ENCODE assay signal across 8 cellular contexts in genomic region chr20:60137657-60138245, GRCh38.
DNase-seq lines count a peak whose midpoint lies in the region; ATAC-seq and TF ChIP-seq lines count a peak whose summit lies in the region.

No MANE protein-coding gene starts in this region.

- H3K36me3 ChIP-seq in BJ (ENCODE audit: control insufficient read depth, insufficient read depth, low read length) = no peaks in the 10 kb centered on the region

- CTCF ChIA-PET in BJ (lab: Yijun Ruan, JAX) = interaction anchor here (0.6 to 1.8 kb wide), 14 partner anchors 8 to 1757 kb away, joined by 3 to 7 read pairs (median 4); no protein-coding TSS in a partner anchor

- H3K36me3 Mint-ChIP-seq in activated naive CD4-positive, alpha-beta T cell treated with anti-CD3 and anti-CD28 coated beads, Interleukin-2, amount 50 U/mL, for 24 hours = no peaks in the 10 kb centered on the region
- no peaks in the 10 kb centered on the region for H3K36me3 Mint-ChIP-seq in stimulated activated naive B cell treated with anti-CD40 and anti-IgM and Interleukin-4, amounts not matched to agents 10 μg/mL and 1 μg/mL and 100 μg/mL, for 72 hours

- H3K4me3 Mint-ChIP-seq in activated naive CD4-positive, alpha-beta T cell treated with anti-CD3 and anti-CD28 coated beads, Interleukin-2, amount 50 U/mL, for 24 hours = peak overlapping the region; percentile 62
- peak overlapping the region; percentile 70 to 86 for H3K4me3 Mint-ChIP-seq in stimulated activated naive B cell treated with anti-CD40 and anti-IgM and Interleukin-4, amounts not matched to agents 10 μg/mL and 1 μg/mL and 100 μg/mL, for 72 hours

- no peaks in the 10 kb centered on the region for H3K9me3 Mint-ChIP-seq in activated naive CD4-positive, alpha-beta T cell treated with anti-CD3 and anti-CD28 coated beads, Interleukin-2, amount 50 U/mL, for 24 hours
- H3K9me3 Mint-ChIP-seq in stimulated activated naive B cell treated with anti-CD40 and anti-IgM and Interleukin-4, amounts not matched to agents 10 μg/mL and 1 μg/mL and 100 μg/mL, for 72 hours = no peaks in the 10 kb centered on the region

- POLR2A ChIA-PET in BJ (lab: Charles Lee) = no interaction called here

- no peak overlapping the region for H3K27ac Mint-ChIP-seq in activated naive CD4-positive, alpha-beta T cell treated with anti-CD3 and anti-CD28 coated beads, Interleukin-2, amount 50 U/mL, for 24 hours
- H3K27ac Mint-ChIP-seq in stimulated activated naive B cell treated with anti-CD40 and anti-IgM and Interleukin-4, amounts not matched to agents 10 μg/mL and 1 μg/mL and 100 μg/mL, for 72 hours = no peak overlapping the region

- TF ChIP-seq CTCF in BJ (IDR thresholded peaks at IDR 0.05; ENCODE audit: insufficient read depth, low read depth, low read length) = peak; percentile 54

- H3K4me1 Mint-ChIP-seq in activated naive CD4-positive, alpha-beta T cell treated with anti-CD3 and anti-CD28 coated beads, Interleukin-2, amount 50 U/mL, for 24 hours = no peaks in the 10 kb centered on the region
- peaks cover 0 to 2% of the 10 kb centered on the region in 2 donors for H3K4me1 Mint-ChIP-seq in stimulated activated naive B cell treated with anti-CD40 and anti-IgM and Interleukin-4, amounts not matched to agents 10 μg/mL and 1 μg/mL and 100 μg/mL, for 72 hours

- intact Hi-C loops in left colon (cut with DNase I, micrococcal nuclease) = no loop called here

- DNase-seq in BJ (ENCODE audit: low read depth) (no peak), NCI-H460 (ENCODE audit: extremely low read depth, low read depth) (peak; percentile 6), left colon (peak in 1 of 2 donors; percentile 52), cortex of kidney (lab: John Stamatoyannopoulos, UW) (no peak)
- peak; percentile 5 for DNase-seq in stimulated activated naive B cell treated with anti-CD40 and anti-IgM and Interleukin-4, amounts not matched to agents 10 μg/mL and 1 μg/mL and 100 μg/mL, for 72 hours

- H3K27me3 Mint-ChIP-seq in activated naive CD4-positive, alpha-beta T cell treated with anti-CD3 and anti-CD28 coated beads, Interleukin-2, amount 50 U/mL, for 24 hours = no peaks in the 10 kb centered on the region
- peaks cover 0 to 5% of the 10 kb centered on the region in 2 donors for H3K27me3 Mint-ChIP-seq in stimulated activated naive B cell treated with anti-CD40 and anti-IgM and Interleukin-4, amounts not matched to agents 10 μg/mL and 1 μg/mL and 100 μg/mL, for 72 hours

- peak; percentile 65 for ATAC-seq in GM19043 (IDR thresholded peaks at IDR 0.05; ENCODE audit: low read depth, unreplicated experiment)
- ATAC-seq in left colon = peak; percentile 63
- ATAC-seq in stimulated activated naive B cell treated with anti-CD40 and anti-IgM and Interleukin-4, amounts not matched to agents 10 μg/mL and 1 μg/mL and 100 μg/mL, for 72 hours (replicated peaks) = peak; percentile 78
- no peak for ATAC-seq in GM19397 (IDR thresholded peaks at IDR 0.05; ENCODE audit: unreplicated experiment)

- H3K27me3 ChIP-seq in BJ (ENCODE audit: control insufficient read depth, insufficient read depth, low read length) = no peaks in the 10 kb centered on the region; the same call in 1 of the 2 replicates

- no peak overlapping the region for H3K4me3 ChIP-seq in BJ (ENCODE audit: low read depth, low read length)

Comparison
In these comparisons a context has a peak if more than half of its experiments do, and no peak if none do; other contexts are left out.
1. DNase-seq: peak in NCI-H460 (single experiment) and stimulated activated naive B cell treated with anti-CD40 and anti-IgM and Interleukin-4, amounts not matched to agents 10 μg/mL and 1 μg/mL and 100 μg/mL, for 72 hours (single experiment); none in BJ (single experiment) and cortex of kidney (single experiment).